11 cellular contexts compared by ENCODE assay signal in the genomic region with DNA sequence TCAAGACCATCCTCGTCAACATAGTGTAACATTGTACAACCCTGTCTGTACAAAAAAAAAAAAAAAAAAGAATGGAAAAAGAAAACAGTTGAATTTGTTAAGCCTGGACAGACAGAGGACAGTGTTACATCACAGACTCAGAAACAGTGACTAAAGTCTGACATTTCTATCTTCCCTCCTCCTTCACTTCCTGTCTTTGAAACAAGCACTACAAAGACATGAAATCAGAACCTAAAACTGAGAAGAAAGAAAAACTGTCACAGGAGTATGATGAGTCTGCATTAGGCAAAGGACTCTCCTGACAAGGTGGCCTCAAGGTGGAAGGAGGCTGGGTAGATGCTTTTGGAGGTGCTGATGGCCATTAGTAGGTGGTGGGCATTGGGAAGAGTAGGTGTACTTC.
A peak's percentile ranks its signal among the peaks of the same experiment; 100 is the strongest.
DNase-seq lines count a peak whose midpoint lies in the region; ATAC-seq and TF ChIP-seq lines count a peak whose summit lies in the region.
"Had no signal": no experiment of that assay in that cellular context is flagged by ENCODE, and none has a peak within 500 bp of the region (broad histone marks: within the 10 kb centered on the region; RNA-seq: fewer than 3 reads in every experiment).

No MANE protein-coding gene starts in this region.

- H3K4me1 ChIP-seq in mesenchymal stem cell (ENCODE audit: control insufficient read depth, insufficient read depth, low read depth, low read length), result peaks cover 2% of the 10 kb centered on the region
- H3K4me1 ChIP-seq: SJSA1 had no signal

- H4K91ac ChIP-seq in mesenchymal stem cell (ENCODE audit: low read length), result no peak overlapping the region

- no peak overlapping the region for H2AFZ ChIP-seq in mesenchymal stem cell (ENCODE audit: low read depth, low read length)
- H2AFZ ChIP-seq: parathyroid adenoma had no signal

- ATAC-seq in GM21576 (IDR thresholded peaks at IDR 0.05; ENCODE audit: unreplicated experiment), result peak; percentile 63

- DNase-seq in GM13976 (ENCODE audit: low spot score), result peak; percentile 46
- peak; percentile 56 for DNase-seq in MV-4-11 (lab: John Stamatoyannopoulos, UW)
- DNase-seq in kidney tubule cell (ENCODE audit: low spot score), result peak; percentile 52
- no peak for DNase-seq in DMS114 treated with DMSO at 0.1 percent for 48 hours (lab: John Stamatoyannopoulos, UW; ENCODE audit: unreplicated experiment)
- no peak for DNase-seq in mesenchymal stem cell
- no peak for DNase-seq in DMS 273 treated with DMSO at 0.1 percent for 48 hours (lab: John Stamatoyannopoulos, UW)
- no peak for DNase-seq in foreskin fibroblast
- DNase-seq: NCI-H1436 had no signal

- WGBS in mesenchymal stem cell, result no CpG with 5 or more reads among the region's 1 CpG

- no peak overlapping the region for H3K27ac ChIP-seq in mesenchymal stem cell (ENCODE audit: low read length, poor library complexity, severe bottlenecking)
- H3K27ac ChIP-seq: parathyroid adenoma, SJSA1 had no signal

- no peaks in the 10 kb centered on the region for H3K9me3 ChIP-seq in mesenchymal stem cell (ENCODE audit: control insufficient read depth, low read length)
- H3K9me3 ChIP-seq: SJSA1 had no signal

- H3K18ac ChIP-seq in mesenchymal stem cell (ENCODE audit: low read depth in 1 of 2, low read length in 2 of 2), result no peak overlapping the region

- H3K4me2 ChIP-seq in mesenchymal stem cell (ENCODE audit: low read length, poor library complexity, severe bottlenecking), result no peak overlapping the region

- no peaks in the 10 kb centered on the region for H3K36me3 ChIP-seq in mesenchymal stem cell (ENCODE audit: control insufficient read depth in 1 of 2, insufficient read depth in 2 of 2, low read depth in 1 of 2, low read length in 2 of 2)
- H3K36me3 ChIP-seq: SJSA1 had no signal

- H3K23ac ChIP-seq in mesenchymal stem cell (ENCODE audit: low read length in 2 of 2), result no peak overlapping the region

- no peaks in the 10 kb centered on the region for H3K27me3 ChIP-seq in mesenchymal stem cell (ENCODE audit: control insufficient read depth in 1 of 2, insufficient read depth in 1 of 2, low read length in 2 of 2)
- H3K27me3 ChIP-seq: SJSA1 had no signal

- H4K8ac ChIP-seq in mesenchymal stem cell (ENCODE audit: low read length), result no peak overlapping the region

- no peak overlapping the region for H3K14ac ChIP-seq in mesenchymal stem cell (ENCODE audit: low read length in 2 of 2)

- H2AK5ac ChIP-seq in mesenchymal stem cell (ENCODE audit: low read length, severe bottlenecking), result no peak overlapping the region

- no peaks in the 10 kb centered on the region for H3K79me1 ChIP-seq in mesenchymal stem cell (replicated peaks; ENCODE audit: low read length, poor library complexity, severe bottlenecking)

- in situ Hi-C loops in GM13976 (cut with MboI; ENCODE audit: low sequenced_read_pairs, unreplicated experiment), result no loop called here

- TF ChIP-seq CTCF in GM13976 (IDR thresholded peaks at IDR 0.05; ENCODE audit: borderline replicate concordance, control extremely low read depth, extremely low read depth, insufficient read depth, missing control alignments), result no peak
- TF ChIP-seq CTCF in foreskin fibroblast (IDR thresholded peaks at IDR 0.05; ENCODE audit: low read depth, low read length), result no peak

- H2BK12ac ChIP-seq in mesenchymal stem cell (ENCODE audit: low read length in 2 of 2), result no peak overlapping the region

- no peak overlapping the region for H2BK5ac ChIP-seq in mesenchymal stem cell (ENCODE audit: low read depth, low read length, poor library complexity, severe bottlenecking)

- no peak overlapping the region for H3K9ac ChIP-seq in mesenchymal stem cell (ENCODE audit: low read length)
- H3K9ac ChIP-seq: parathyroid adenoma had no signal

- no peak overlapping the region for H3K4me3 ChIP-seq in mesenchymal stem cell (ENCODE audit: insufficient read depth in 1 of 2, low read depth in 1 of 2, low read length in 2 of 2)
- no peak overlapping the region for H3K4me3 ChIP-seq in foreskin fibroblast (ENCODE audit: low read depth in 1 of 2, low read length in 2 of 2)
- H3K4me3 ChIP-seq: SJSA1 had no signal

- no peak overlapping the region for H2BK15ac ChIP-seq in mesenchymal stem cell (ENCODE audit: low read depth, poor library complexity, severe bottlenecking)

- no peak overlapping the region for H3K4ac ChIP-seq in mesenchymal stem cell (ENCODE audit: low read depth in 1 of 2, low read length in 2 of 2)

- H2BK120ac ChIP-seq in mesenchymal stem cell (ENCODE audit: low read depth, low read length), result no peak overlapping the region

Comparison
In these comparisons a context has a peak if more than half of its experiments do, and no peak if none do; other contexts are left out.
1. DNase-seq: peak in GM13976 (single experiment), MV-4-11 (single experiment) and kidney tubule cell (single experiment); none in DMS114 treated with DMSO at 0.1 percent for 48 hours (single experiment), mesenchymal stem cell (single experiment), DMS 273 treated with DMSO at 0.1 percent for 48 hours (single experiment) and foreskin fibroblast (0 of 2).